ENCODE assay signal across 21 cellular contexts in the genomic region with DNA sequence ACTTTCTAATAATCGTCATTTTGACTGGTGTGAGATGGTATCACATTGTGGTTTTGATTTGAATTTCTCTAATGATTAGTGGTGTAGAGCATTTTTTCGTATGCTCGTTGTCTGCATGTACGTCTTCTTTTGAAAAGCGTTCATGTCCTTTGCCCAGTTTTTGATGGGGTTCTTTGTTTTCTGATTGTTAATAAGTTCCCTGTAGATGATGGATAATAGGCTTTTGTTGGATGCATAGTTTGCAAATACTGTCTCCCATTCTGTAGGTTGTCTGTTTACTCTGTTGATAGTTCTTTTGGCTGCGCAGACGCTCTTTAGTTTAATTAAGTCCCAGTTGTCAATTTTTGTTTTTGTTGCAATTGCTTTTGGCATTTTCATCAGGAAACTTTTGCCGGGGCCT. TPM values are rescaled to one million over a fixed set of nuclear protein-coding genes. Genes with fewer than 3 reads are reported as not detected.
DNase-seq lines count a peak whose midpoint lies in the region; ATAC-seq, FAIRE-seq and TF ChIP-seq lines count a peak whose summit lies in the region.
"Had no signal": no experiment of that assay in that cellular context is flagged by ENCODE, and none has a peak within 500 bp of the region (broad histone marks: within the 10 kb centered on the region; RNA-seq: fewer than 3 reads in every experiment).

No MANE protein-coding gene starts in this region.

- no peaks in the 10 kb centered on the region for H3K79me2 ChIP-seq in HepG2 (ENCODE audit: insufficient read depth, low read length)

- DNase-seq in HepG2 (ENCODE audit: low spot score) (no peak), right lobe of liver (no peak), NCI-H748 treated with DMSO at 0.1 percent for 48 hours (lab: John Stamatoyannopoulos, UW) (peak; percentile 83), pons (ENCODE audit: low spot score) (peak; percentile 69)
- DNase-seq: CD4-positive, alpha-beta T cell; KBM-7; MV-4-11; NCI-H187; NCI-H446; NCI-H524 treated with DMSO at 0.1 percent for 48 hours; PC-9; SJCRH30 had no signal

- FAIRE-seq in HepG2 (lab: Jason Lieb, UNC): peak; percentile 63
- FAIRE-seq: G401.6, H54, HTR-8/SVneo had no signal

- H3K4me2 ChIP-seq in HepG2 (ENCODE audit: low read depth, low read length): no peak overlapping the region
- H3K4me2 ChIP-seq: BLaER1 treated with 17β-estradiol and CSF1 and Interleukin-3, amounts not matched to agents 10 nM and 100 nM; PC-9 had no signal

- TF ChIP-seq CTCF in HepG2 (CRISPR knock-in tag; IDR thresholded peaks at IDR 0.05) (no peak), right lobe of liver (IDR thresholded peaks at IDR 0.05) (no peak)

- no TSS peak for BruUV-seq in HepG2 (replicated peaks; lab: Mats Ljungman, UMichigan)

- WGBS in HepG2 (ENCODE audit: low lambda C conversion rate): 55% methylated on average over 8 of the region's 8 CpGs
- WGBS in right lobe of liver (ENCODE audit: insufficient coverage, low coverage, low lambda C conversion rate, missing lambda C conversion rate): 84% methylated on average over 8 of the region's 8 CpGs

- ATAC-seq in HepG2 (no peak), right lobe of liver (no peak), GM18870 (IDR thresholded peaks at IDR 0.05; ENCODE audit: unreplicated experiment) (no peak), GM21360 (IDR thresholded peaks at IDR 0.05; ENCODE audit: unreplicated experiment) (no peak), GM21447 (IDR thresholded peaks at IDR 0.05; ENCODE audit: unreplicated experiment) (no peak)
- ATAC-seq: Right ventricle myocardium inferior, SK-N-SH treated with all-trans-retinoic acid at 6 μM for 48 hours had no signal

- no peak overlapping the region for H3K4me3 ChIP-seq in HepG2 (replicated peaks in 1 of 3; ENCODE audit: insufficient read depth in 1 of 3, low read depth in 2 of 3, low read length in 3 of 3)
- no peak overlapping the region for H3K4me3 ChIP-seq in right lobe of liver
- H3K4me3 ChIP-seq: BLaER1 treated with 17β-estradiol and CSF1 and Interleukin-3, amounts not matched to agents 10 nM and 100 nM; PC-9; SJCRH30 had no signal

- TF ChIP-seq POLR2A in HepG2 (IDR thresholded peaks at IDR 0.05; ENCODE audit: insufficient read depth in 1 of 2, low read depth in 2 of 2, low read length in 2 of 2): no peak
- no peak for TF ChIP-seq POLR2A in right lobe of liver (IDR thresholded peaks at IDR 0.05)

- peaks cover 3 to 39% of the 10 kb centered on the region in 2 experiments; a peak in 4 of 5 replicates for H3K27me3 ChIP-seq in HepG2 (ENCODE audit: control insufficient read depth in 1 of 2, insufficient read depth in 2 of 2, low read length in 2 of 2)
- no peaks in the 10 kb centered on the region for H3K27me3 ChIP-seq in right lobe of liver
- H3K27me3 ChIP-seq: BLaER1 treated with 17β-estradiol and CSF1 and Interleukin-3, amounts not matched to agents 10 nM and 100 nM had no signal

- POLR2A ChIA-PET in HepG2 (lab: Yijun Ruan, JAX): no interaction called here

- TF ChIP-seq EP300 in HepG2 (IDR thresholded peaks at IDR 0.05; ENCODE audit: low read depth in 2 of 2, low read length in 2 of 2): no peak
- no peak for TF ChIP-seq EP300 in HepG2 (CRISPR knock-in tag; IDR thresholded peaks at IDR 0.05; ENCODE audit: borderline replicate concordance)

- H3K27ac ChIP-seq in HepG2 (ENCODE audit: extremely low read length, insufficient read depth, low read length) (no peak overlapping the region), right lobe of liver (no peak overlapping the region)
- H3K27ac ChIP-seq: BLaER1 treated with 17β-estradiol and CSF1 and Interleukin-3, amounts not matched to agents 10 nM and 100 nM; PC-9; SJCRH30 had no signal

- H2AFZ ChIP-seq in HepG2 (ENCODE audit: low read length): no peak overlapping the region
- H2AFZ ChIP-seq: PC-9 had no signal

- no peak for TF ChIP-seq RAD21 in HepG2 (CRISPR knock-in tag; IDR thresholded peaks at IDR 0.05)

- H3K9me3 ChIP-seq in HepG2 (ENCODE audit: low read length) (no peaks in the 10 kb centered on the region), right lobe of liver (no peaks in the 10 kb centered on the region)
- H3K9me3 ChIP-seq: SJCRH30 had no signal

- no peaks in the 10 kb centered on the region for H3K36me3 ChIP-seq in HepG2 (replicated peaks in 1 of 2; ENCODE audit: control insufficient read depth in 1 of 2, insufficient read depth in 2 of 2, low read length in 2 of 2)
- H3K36me3 ChIP-seq in right lobe of liver: no peaks in the 10 kb centered on the region
- H3K36me3 ChIP-seq: BLaER1 treated with 17β-estradiol and CSF1 and Interleukin-3, amounts not matched to agents 10 nM and 100 nM; SJCRH30 had no signal

- no peaks in the 10 kb centered on the region for H4K20me1 ChIP-seq in HepG2 (ENCODE audit: insufficient read depth, low read length)
- H4K20me1 ChIP-seq: BLaER1 treated with 17β-estradiol and CSF1 and Interleukin-3, amounts not matched to agents 10 nM and 100 nM had no signal

- H3K4me1 ChIP-seq in HepG2 (ENCODE audit: insufficient read depth, low read length) (no peaks in the 10 kb centered on the region), right lobe of liver (no peaks in the 10 kb centered on the region)
- H3K4me1 ChIP-seq: SJCRH30 had no signal

- intact Hi-C loops in HepG2 (cut with micrococcal nuclease; ENCODE audit: unreplicated experiment) (no loop called here), right lobe of liver (cut with DNase I) (no loop called here)

- no peak overlapping the region for H3K9ac ChIP-seq in HepG2 (ENCODE audit: insufficient read depth, low read depth, low read length)
- H3K9ac ChIP-seq: BLaER1 treated with 17β-estradiol and CSF1 and Interleukin-3, amounts not matched to agents 10 nM and 100 nM had no signal

- in situ Hi-C loops in HepG2 (cut with HindIII; ENCODE audit: extremely low pct_ligation_motif_present, low pct_unique_long_range_greater_than_20kb): no loop called here

- CTCF ChIA-PET in HepG2 (lab: Yijun Ruan, JAX; ENCODE audit: low intra/inter-chr PET ratio, low total read pairs): no interaction called here

TF ChIP-seq in HepG2, 621 proteins besides CTCF, POLR2A, EP300 and RAD21:
- no peak for TF ChIP-seq POLR2G (IDR thresholded peaks at IDR 0.05; ENCODE audit: low read depth, low read length)

RNA-seq across cellular contexts. Expression of a gene that starts 32.3 kb away (rescaled TPM):
- 171 and 256 TPM in 2 replicates for total RNA-seq in HepG2 (2016; rRNA removed; fragmentation: Illumina TruSeq; extraction: Trizol)
- total RNA-seq in HepG2 (2016; cell fraction: cytosol; rRNA removed; fragmentation: Illumina TruSeq; extraction: Trizol; ENCODE audit: low read depth): 45.6 and 51.1 TPM in 2 replicates
- 169 and 245 TPM in 2 replicates for total RNA-seq in HepG2 (2016; cell fraction: insoluble cytoplasmic fraction; rRNA removed; fragmentation: Illumina TruSeq; extraction: Trizol)
- total RNA-seq in HepG2 (2016; cell fraction: membrane; rRNA removed; fragmentation: Illumina TruSeq; extraction: Trizol): 82.9 and 105 TPM in 2 replicates
- 118 and 127 TPM in 2 replicates for total RNA-seq in HepG2 (2016; cell fraction: nucleus; rRNA removed; fragmentation: Illumina TruSeq; extraction: Trizol)
- 72.1 and 90.3 TPM in 2 replicates for polyA plus RNA-seq in HepG2 (2011; rRNA removed)
- polyA plus RNA-seq in HepG2 (2011; cell fraction: cytosol; rRNA removed): 47.0 and 59.7 TPM in 2 replicates
- polyA plus RNA-seq in HepG2 (2011; cell fraction: nucleus; rRNA removed): 59.5 and 68.9 TPM in 2 replicates
- 84.6 and 86.2 TPM in 2 replicates for polyA plus RNA-seq in HepG2 (2012)
- polyA plus RNA-seq in HepG2 (2016; cell fraction: cytosol; fragmentation: Illumina TruSeq; extraction: Trizol; ENCODE audit: low read depth): 10.5 and 11.9 TPM in 2 replicates
- 147 and 153 TPM in 2 replicates for polyA plus RNA-seq in HepG2 (2016; cell fraction: insoluble cytoplasmic fraction; fragmentation: Illumina TruSeq; extraction: Trizol; ENCODE audit: low read depth)
- polyA plus RNA-seq in HepG2 (2016; cell fraction: membrane; fragmentation: Illumina TruSeq; extraction: Trizol; ENCODE audit: low read depth): 23.2 and 29.4 TPM in 2 replicates
- polyA plus RNA-seq in HepG2 (2016; cell fraction: nucleus; fragmentation: Illumina TruSeq; extraction: Trizol; ENCODE audit: insufficient read depth, low read depth): 96.3 and 98.6 TPM in 2 replicates
- polyA minus RNA-seq in HepG2 (2011; rRNA and poly(A)+ RNA removed; ENCODE audit: low replicate concordance): 14.6 and 43.6 TPM in 2 replicates
- polyA minus RNA-seq in HepG2 (2011; cell fraction: cytosol; rRNA and poly(A)+ RNA removed): 68.8 and 71.0 TPM in 2 replicates
- polyA minus RNA-seq in HepG2 (2011; cell fraction: nucleus; rRNA and poly(A)+ RNA removed): 98.6 and 107 TPM in 2 replicates
- 10 to 100 TPM; 18.2 to 39.5 (median 26.7) TPM for total RNA-seq in right lobe of liver

Comparison
In these comparisons a context has a peak if more than half of its experiments do, and no peak if none do; other contexts are left out.
1. DNase-seq: peak in NCI-H748 treated with DMSO at 0.1 percent for 48 hours (single experiment) and pons (single experiment); none in HepG2 (single experiment) and right lobe of liver (0 of 3).